In the genomic region with DNA sequence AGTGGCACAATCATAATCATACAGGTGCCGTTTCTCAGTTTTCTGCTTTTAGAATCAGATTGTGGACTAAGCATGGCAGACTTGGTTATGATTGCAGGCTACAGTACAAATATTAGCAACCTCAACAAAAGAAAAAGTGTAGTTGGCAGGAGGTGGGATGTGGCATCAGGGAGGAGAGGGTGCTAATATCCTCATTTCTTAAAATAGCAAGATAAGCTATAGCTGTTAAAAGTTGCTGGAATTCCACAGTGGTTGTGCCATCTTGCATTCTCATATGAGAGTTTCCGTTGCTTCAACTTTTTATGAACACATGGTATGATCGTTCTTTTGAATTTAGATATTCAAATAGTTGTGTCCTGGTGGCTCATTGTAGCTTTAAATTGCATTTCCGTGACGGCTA, we compare ENCODE assay signal across 39 cellular contexts. TPM values are rescaled to one million over a fixed set of nuclear protein-coding genes. Genes with fewer than 3 reads are reported as not detected.
DNase-seq lines count a peak whose midpoint lies in the region; ATAC-seq, FAIRE-seq and TF ChIP-seq lines count a peak whose summit lies in the region.
"Had no signal": no experiment of that assay in that cellular context is flagged by ENCODE, and none has a peak within 500 bp of the region (broad histone marks: within the 10 kb centered on the region; RNA-seq: fewer than 3 reads in every experiment).

No MANE protein-coding gene starts in this region.

- no peaks in the 10 kb centered on the region for H3K27me3 ChIP-seq in right atrium auricular region
- H3K27me3 ChIP-seq: BE2C; BLaER1; BLaER1 treated with 17β-estradiol and CSF1 and Interleukin-3, amounts not matched to agents 10 nM and 100 nM had no signal

- intact Hi-C loops in Right ventricle myocardium superior (cut with DNase I) = loop anchor here (10.0 kb wide), 1 partner anchor 218 kb away; no protein-coding TSS in a partner anchor
- intact Hi-C loops in cardiac septum (cut with DNase I) = no loop called here
- intact Hi-C loops in left cardiac atrium (cut with DNase I) = loop anchor here in 1 of 2 donors (10.0 kb wide), 1 partner anchor 62 kb away; no protein-coding TSS in a partner anchor
- intact Hi-C loops in Right ventricle myocardium inferior (cut with DNase I) = loop anchor here (10.0 kb wide), 1 partner anchor 62 kb away; no protein-coding TSS in a partner anchor
- intact Hi-C loops in left ventricle myocardium superior (cut with micrococcal nuclease) = no loop called here

- no peak for TF ChIP-seq CTCF in right atrium auricular region (IDR thresholded peaks at IDR 0.05)

- no peak overlapping the region for H3K4me3 ChIP-seq in right atrium auricular region
- H3K4me3 ChIP-seq: A549; BLaER1; BLaER1 treated with 17β-estradiol and CSF1 and Interleukin-3, amounts not matched to agents 10 nM and 100 nM had no signal

- FAIRE-seq in GM12892 (lab: Jason Lieb, UNC) = peak; percentile 82
- FAIRE-seq: A204.1, A549, D721Med had no signal

- peaks cover 0 to 20% of the 10 kb centered on the region in 2 donors for H3K4me1 ChIP-seq in right atrium auricular region
- H3K4me1 ChIP-seq: A549; BE2C; BLaER1; BLaER1 treated with 17β-estradiol and CSF1 and Interleukin-3, amounts not matched to agents 10 nM and 100 nM; Caco-2 had no signal

- ATAC-seq in Right ventricle myocardium superior (ENCODE audit: poor library complexity) = peak; percentile 46
- ATAC-seq in left cardiac atrium = peak; percentile 19 to 58
- no peak for ATAC-seq in Right ventricle myocardium inferior
- peak; percentile 29 for ATAC-seq in left ventricle myocardium superior
- ATAC-seq: A549; CD8-positive, alpha-beta T cell had no signal

- no peak for DNase-seq in Right ventricle myocardium superior
- no peak for DNase-seq in cardiac septum (ENCODE audit: low spot score)
- DNase-seq in left cardiac atrium = no peak
- DNase-seq in Right ventricle myocardium inferior (ENCODE audit: missing footprints) = no peak
- no peak for DNase-seq in left ventricle myocardium superior
- DNase-seq in right atrium auricular region (ENCODE audit: low spot score) = no peak
- DNase-seq in GM12892 (ENCODE audit: insufficient read length) = no peak
- DNase-seq in stimulated activated CD4-positive, alpha-beta T cell treated with anti-CD3 and anti-CD28 coated beads, Interleukin-4, amount 100 ng/mL, for 24 hours = no peak
- DNase-seq: 8988T; ACHN; AML-193; BE2C; C1 segment of cervical spinal cord; Caco-2; Calu3; CD4-positive, alpha-beta memory T cell; CD4-positive, alpha-beta T cell; CD4-positive, CD25-positive, alpha-beta regulatory T cell; CD8-positive, alpha-beta memory T cell; CD8-positive, alpha-beta T cell; COR-L47; DMS 273 treated with DMSO at 0.1 percent for 48 hours; DMS153; DMS53; DMS79; DMS79 treated with DMSO at 0.1 percent for 48 hours; DND-41; EL had no signal

- peak overlapping the region in 1 of 2 donors; percentile 70 for H3K27ac ChIP-seq in right atrium auricular region
- H3K27ac ChIP-seq: 22Rv1; A549; BLaER1; BLaER1 treated with 17β-estradiol and CSF1 and Interleukin-3, amounts not matched to agents 10 nM and 100 nM; C4-2B had no signal

- TF ChIP-seq POLR2A in GM12892 (IDR thresholded peaks at IDR 0.05; ENCODE audit: low read depth, low read length) = no peak

- H3K9me3 ChIP-seq in right atrium auricular region = no peaks in the 10 kb centered on the region
- H3K9me3 ChIP-seq: A549, BE2C, Caco-2 had no signal

- no peaks in the 10 kb centered on the region for H3K36me3 ChIP-seq in right atrium auricular region
- H3K36me3 ChIP-seq: BE2C; BLaER1; BLaER1 treated with 17β-estradiol and CSF1 and Interleukin-3, amounts not matched to agents 10 nM and 100 nM had no signal

RNA-seq across cellular contexts. Expression of a gene that starts 21.4 kb away (rescaled TPM):
- total RNA-seq in Right ventricle myocardium superior = 62.8 TPM
- 27.1 TPM for total RNA-seq in cardiac septum
- 10 to 100 TPM; 47.0 to 50.1 TPM for total RNA-seq in left cardiac atrium
- total RNA-seq in Right ventricle myocardium inferior = 60.6 TPM
- 85.3 TPM for total RNA-seq in left ventricle myocardium superior
- 10 to 100 TPM; 18.4 to 44.8 TPM for total RNA-seq in right atrium auricular region
- polyA plus RNA-seq in GM12892 (2012; ENCODE audit: missing spikeins) = 12.6 TPM
- total RNA-seq: A172; A673; CD4-positive, alpha-beta T cell had no signal
- polyA plus RNA-seq: A549; AG04450; BJ; CD8-positive, alpha-beta memory T cell had no signal

Comparison
In these comparisons a context has a peak if more than half of its experiments do, and no peak if none do; other contexts are left out.
1. intact Hi-C loops: an anchor here in Right ventricle myocardium superior (10.0 kb wide) and Right ventricle myocardium inferior (10.0 kb wide); none called in cardiac septum and left ventricle myocardium superior.